ENCODE assay signal across 21 cellular contexts in the genomic region with DNA sequence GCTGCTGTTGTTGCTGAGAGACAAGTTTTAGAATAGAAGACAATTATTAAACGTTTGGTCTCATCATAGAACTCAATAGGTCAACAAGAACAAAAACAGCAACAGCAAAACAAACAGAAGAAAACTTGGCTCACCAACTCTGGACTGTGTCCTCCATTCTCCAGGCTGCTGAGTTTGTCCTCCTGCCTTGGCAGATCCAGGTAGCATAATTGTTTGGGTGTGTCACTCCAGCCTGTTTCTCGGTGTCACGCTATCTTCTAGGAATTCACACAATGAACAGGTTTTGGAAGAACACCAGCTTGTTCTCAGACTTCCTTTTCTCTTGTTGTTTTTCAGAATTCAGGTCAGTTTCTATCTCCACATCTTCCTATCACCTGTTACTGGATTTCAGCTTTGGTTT. TPM values are rescaled to one million over a fixed set of nuclear protein-coding genes. Genes with fewer than 3 reads are reported as not detected.
DNase-seq lines count a peak whose midpoint lies in the region; ATAC-seq and TF ChIP-seq lines count a peak whose summit lies in the region.
"Had no signal": no experiment of that assay in that cellular context is flagged by ENCODE, and none has a peak within 500 bp of the region (broad histone marks: within the 10 kb centered on the region; RNA-seq: fewer than 3 reads in every experiment).

No MANE protein-coding gene starts in this region.

- TF ChIP-seq CTCF in epithelial cell of esophagus (IDR thresholded peaks at IDR 0.05; ENCODE audit: insufficient read depth, low read depth, low read length, missing control alignments): no peak
- no peak for TF ChIP-seq CTCF in mucosa of descending colon (IDR thresholded peaks at IDR 0.05)

- H3K4me1 ChIP-seq in mucosa of descending colon (ENCODE audit: low read depth): peaks cover 34% of the 10 kb centered on the region

- no peaks in the 10 kb centered on the region for H3K9me3 ChIP-seq in mucosa of descending colon

- H3K4me3 ChIP-seq in epithelial cell of esophagus (ENCODE audit: low read length) (no peak overlapping the region), mucosa of descending colon (no peak overlapping the region)

- DNase-seq in NCI-H146 (lab: John Stamatoyannopoulos, UW): peak; percentile 20
- no peak for DNase-seq in NCI-H146 treated with DMSO at 0.1 percent for 48 hours (lab: John Stamatoyannopoulos, UW; ENCODE audit: unreplicated experiment)
- peak; percentile 83 for DNase-seq in epithelial cell of esophagus (ENCODE audit: low read depth)
- DNase-seq in mucosa of descending colon: peak in 1 of 3 donors; percentile 57
- DNase-seq in stimulated activated naive CD8-positive, alpha-beta T cell treated with anti-CD3 and anti-CD28 coated beads, Interleukin-15, Interleukin-2, amounts not matched to agents 100 U/mL and 50 U/mL, for 24 hours: no peak
- no peak for DNase-seq in globus pallidus (ENCODE audit: low spot score)
- DNase-seq: activated naive CD4-positive, alpha-beta T cell treated with anti-CD3 and anti-CD28 coated beads, Interleukin-2, amount 10 ng/mL, durations not matched to agents 7 days and 5 days; amniotic stem cell; CD8-positive, alpha-beta memory T cell; cortex of kidney; DMS53; H9; NCI-H1930; NCI-H82; nucleus accumbens; stimulated activated CD4-positive, alpha-beta T cell treated with anti-CD3 and anti-CD28 coated beads, Interleukin-4, amount 100 ng/mL, for 4 hours; stimulated activated naive CD4-positive, alpha-beta T cell treated with Interleukin-2 at 50 U/mL for 16 hours had no signal

- no peaks in the 10 kb centered on the region for H3K36me3 ChIP-seq in mucosa of descending colon (ENCODE audit: low read depth)

- intact Hi-C loops in mucosa of descending colon (cut with DNase I, micrococcal nuclease): no loop called here

- ATAC-seq in mucosa of descending colon (peak; percentile 91), GM21526 (IDR thresholded peaks at IDR 0.05; ENCODE audit: low FRiP score, unreplicated experiment) (no peak), GM18517 (IDR thresholded peaks at IDR 0.05; ENCODE audit: unreplicated experiment) (no peak)
- ATAC-seq in stimulated activated naive CD8-positive, alpha-beta T cell treated with anti-CD3 and anti-CD28 coated beads, Interleukin-15, Interleukin-2, amounts not matched to agents 100 U/mL and 50 U/mL, for 24 hours: no peak
- ATAC-seq: Right ventricle myocardium inferior, WTC11 had no signal

RNA-seq across cellular contexts. Expression of a gene that starts 34.7 kb away (rescaled TPM):
- total RNA-seq in mucosa of descending colon: 100 to 1,000 TPM in 1 of 3 donors, 10 to 100 TPM in 2; 49.6 to 164 (median 51.5) TPM

Comparison
In these comparisons a context has a peak if more than half of its experiments do, and no peak if none do; other contexts are left out.
1. DNase-seq: peak in NCI-H146 (single experiment) and epithelial cell of esophagus (single experiment); none in NCI-H146 treated with DMSO at 0.1 percent for 48 hours (single experiment), stimulated activated naive CD8-positive, alpha-beta T cell treated with anti-CD3 and anti-CD28 coated beads, Interleukin-15, Interleukin-2, amounts not matched to agents 100 U/mL and 50 U/mL, for 24 hours (single experiment) and globus pallidus (single experiment).